In the genomic region with DNA sequence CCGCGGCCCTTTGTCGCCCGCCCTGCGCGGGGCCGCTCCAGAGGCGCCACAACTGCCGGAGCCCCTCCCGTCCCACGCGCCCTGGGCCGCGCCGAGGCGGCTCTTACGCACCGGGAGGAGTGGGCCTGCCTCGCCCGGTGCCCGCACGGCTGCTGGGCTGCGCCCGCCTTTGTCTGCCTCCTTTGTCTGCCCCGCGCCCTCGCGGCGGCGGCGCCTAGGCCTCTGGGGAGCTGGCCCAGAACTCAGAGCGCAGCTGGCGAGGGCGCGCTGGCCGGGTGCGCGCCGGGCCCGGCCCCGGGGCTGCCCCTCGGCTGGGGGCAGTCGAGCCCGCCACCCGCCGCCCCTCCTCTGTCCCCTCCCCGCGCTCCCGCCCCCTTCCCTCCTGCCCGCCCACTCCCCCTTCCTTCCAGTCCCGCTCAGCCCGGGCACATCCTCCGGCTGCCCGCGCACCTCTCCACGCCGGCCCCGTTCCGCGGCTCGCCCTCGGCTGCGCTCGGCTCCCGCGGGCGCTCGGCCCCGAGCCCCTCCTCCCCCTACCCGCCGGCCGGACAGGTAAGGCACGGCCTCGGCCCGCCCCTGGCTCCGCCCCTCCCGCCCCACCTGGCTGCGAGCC, we compare ENCODE assay signal across 8 cellular contexts. TPM values are rescaled to one million over a fixed set of nuclear protein-coding genes. Genes with fewer than 3 reads are reported as not detected.
DNase-seq lines count a peak whose midpoint lies in the region; ATAC-seq, FAIRE-seq and TF ChIP-seq lines count a peak whose summit lies in the region.

A gene with protein sequence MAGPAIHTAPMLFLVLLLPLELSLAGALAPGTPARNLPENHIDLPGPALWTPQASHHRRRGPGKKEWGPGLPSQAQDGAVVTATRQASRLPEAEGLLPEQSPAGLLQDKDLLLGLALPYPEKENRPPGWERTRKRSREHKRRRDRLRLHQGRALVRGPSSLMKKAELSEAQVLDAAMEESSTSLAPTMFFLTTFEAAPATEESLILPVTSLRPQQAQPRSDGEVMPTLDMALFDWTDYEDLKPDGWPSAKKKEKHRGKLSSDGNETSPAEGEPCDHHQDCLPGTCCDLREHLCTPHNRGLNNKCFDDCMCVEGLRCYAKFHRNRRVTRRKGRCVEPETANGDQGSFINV (plus strand): TSS at position 409 of the 613 bp plus-strand sequence. CDS start 14,549 bp downstream, outside the sequence.

- H3K4me1 ChIP-seq in H1 (replicated peaks in 1 of 4; ENCODE audit: control insufficient read depth in 3 of 4, insufficient read depth in 4 of 4, low read length in 3 of 4), result peaks cover 11 to 37% (median 27%) of the 10 kb centered on the region in 4 experiments

- peaks cover 15 to 72% of the 10 kb centered on the region in 2 experiments for H3K79me2 ChIP-seq in H1 (ENCODE audit: control insufficient read depth in 1 of 2, insufficient read depth in 2 of 2, low read length in 2 of 2)

- peak within 1 kb of the TSS; percentile 97 for H3K27ac ChIP-seq in H1 (ENCODE audit: low read depth, low read length)

- DNase-seq in DMS153 treated with DMSO at 0.1 percent for 48 hours (lab: John Stamatoyannopoulos, UW; ENCODE audit: unreplicated experiment), result peak; percentile 48
- DNase-seq in DMS153 (lab: John Stamatoyannopoulos, UW), result no peak
- DNase-seq in NCI-H748 treated with DMSO at 0.1 percent for 48 hours (lab: John Stamatoyannopoulos, UW), result peak; percentile 24
- peak in 1 of 2 experiments; percentile 84 for DNase-seq in H1 (ENCODE audit: low read depth in 1 of 2, low spot score in 2 of 2)
- peak; percentile 88 for DNase-seq in retina
- no peak for DNase-seq in HUDEP-2 (lab: John Stamatoyannopoulos, UW; ENCODE audit: unreplicated experiment in 76 of 76)
- no peak for DNase-seq in foreskin melanocyte

- no peak for TF ChIP-seq EP300 in H1 (IDR thresholded peaks at IDR 0.05; ENCODE audit: borderline replicate concordance in 1 of 2, low read depth in 2 of 2, low read length in 2 of 2)

- H3K18ac ChIP-seq in H1 (ENCODE audit: extremely low read depth, low read length), result peak within 1 kb of the TSS; percentile 99

- TF ChIP-seq RAD21 in H1 (IDR thresholded peaks at IDR 0.05 in 1 of 2, conservative IDR thresholded peaks at IDR 0.05 in 1 of 2; ENCODE audit: low read depth in 2 of 2, low read length in 2 of 2), result no peak

- H3K14ac ChIP-seq in H1 (ENCODE audit: insufficient read length), result peak within 1 kb of the TSS; percentile 70

- peak; percentile 72 to 87; a peak in 2 of 3 replicates for TF ChIP-seq POLR2A in H1 (IDR thresholded peaks at IDR 0.05; ENCODE audit: control extremely low read depth in 1 of 2, low read depth in 2 of 2, low read length in 2 of 2)

- H2AK5ac ChIP-seq in H1 (ENCODE audit: low read depth, low read length), result peak within 1 kb of the TSS; percentile 99

- H3K4me3 ChIP-seq in H1 (ENCODE audit: extremely low read depth in 1 of 4, insufficient read depth in 2 of 4, low read depth in 3 of 4, low read length in 4 of 4), result peak within 1 kb of the TSS; percentile 75 to 99 (median 82)

- peak within 1 kb of the TSS; percentile 80; the same call in 1 of the 2 replicates for H2BK20ac ChIP-seq in H1 (ENCODE audit: low read length)

- CTCF ChIA-PET in H1 (lab: Charles Lee; ENCODE audit: partially characterized antibody), result interaction anchor here (1.1 to 21.6 kb wide), 8 partner anchors 9 to 39 kb away, joined by 3 to 266 read pairs (median 6); a partner anchor contains a TSS

- peaks cover 0 to 2% (median 0%) of the 10 kb centered on the region in 4 experiments; a peak in 2 of 7 replicates for H3K27me3 ChIP-seq in H1 (replicated peaks in 1 of 4; ENCODE audit: control insufficient read depth in 3 of 4, extremely low read depth in 1 of 4, insufficient read depth in 3 of 4, low read length in 3 of 4)

- H3K9me3 ChIP-seq in H1 (ENCODE audit: insufficient read depth in 2 of 2, low read depth in 1 of 2, low read length in 1 of 2), result no peaks in the 10 kb centered on the region

- H4K20me1 ChIP-seq in H1 (replicated peaks in 1 of 2; ENCODE audit: control insufficient read depth in 1 of 2, insufficient read depth in 2 of 2, low read length in 2 of 2), result peaks cover 0 to 7% of the 10 kb centered on the region in 2 experiments

- H4K5ac ChIP-seq in H1 (ENCODE audit: insufficient read length, low read depth, low read length), result peak within 1 kb of the TSS; percentile 98

- H2BK15ac ChIP-seq in H1 (ENCODE audit: low read length), result peak within 1 kb of the TSS; percentile 99; the same call in 1 of the 2 replicates

- peak within 1 kb of the TSS; percentile 96 for H4K91ac ChIP-seq in H1 (replicated peaks; ENCODE audit: insufficient read length, low read length)

- H3K79me1 ChIP-seq in H1 (ENCODE audit: low read depth, low read length), result peaks cover 25% of the 10 kb centered on the region

- H2AFZ ChIP-seq in H1 (ENCODE audit: low read length), result no peak within 1 kb of the TSS

- ATAC-seq in GM19455 (IDR thresholded peaks at IDR 0.05; ENCODE audit: unreplicated experiment), result no peak

- peak within 1 kb of the TSS; percentile 94 for H2BK120ac ChIP-seq in H1 (replicated peaks; ENCODE audit: low read depth, low read length)

- H3K4ac ChIP-seq in H1 (replicated peaks; ENCODE audit: insufficient read length, low read depth, low read length), result peak within 1 kb of the TSS; percentile 98

- peaks cover 23% of the 10 kb centered on the region for H3K23me2 ChIP-seq in H1 (ENCODE audit: low read depth, low read length)

- peak within 1 kb of the TSS; percentile 100 for H2BK5ac ChIP-seq in H1 (ENCODE audit: low read depth, low read length)

- peaks cover 0 to 9% (median 0%) of the 10 kb centered on the region in 4 experiments; a peak in 1 of 8 replicates for H3K36me3 ChIP-seq in H1 (ENCODE audit: control insufficient read depth in 2 of 4, insufficient read depth in 4 of 4, low read length in 3 of 4)

- H3K9ac ChIP-seq in H1 (replicated peaks in 1 of 4; ENCODE audit: extremely low read depth in 1 of 4, low read depth in 3 of 4, low read length in 3 of 4), result peak within 1 kb of the TSS; percentile 89 to 99 (median 96)

- peak within 1 kb of the TSS; percentile 90 for H3K56ac ChIP-seq in H1 (replicated peaks; ENCODE audit: insufficient read length, low read depth, low read length)

- H3K4me2 ChIP-seq in H1 (ENCODE audit: insufficient read depth in 1 of 2, low read depth in 2 of 2, low read length in 2 of 2), result peak within 1 kb of the TSS; percentile 96 to 99

- TF ChIP-seq CTCF in H1 (IDR thresholded peaks at IDR 0.05; ENCODE audit: control extremely low read depth in 1 of 3, insufficient read depth in 1 of 3, low read depth in 1 of 3, low read length in 3 of 3), result no peak

- H2BK12ac ChIP-seq in H1 (ENCODE audit: low read depth, low read length), result peak within 1 kb of the TSS; percentile 100

- POLR2A ChIA-PET in H1 (lab: Charles Lee; ENCODE audit: partially characterized antibody), result interaction anchor here (0.8 to 32.0 kb wide), 15 partner anchors 8 to 219 kb away, joined by 3 to 1025 read pairs (median 7); a partner anchor contains a TSS

- H4K8ac ChIP-seq in H1 (ENCODE audit: extremely low read depth, insufficient read depth, low read length), result peak within 1 kb of the TSS; percentile 99

- FAIRE-seq in H1 (lab: Jason Lieb, UNC), result no peak

- WGBS in H1 (ENCODE audit: extremely low coverage in 1 of 2, insufficient coverage in 1 of 2, insufficient read length in 1 of 2, insufficient replicate concordance in 2 of 2, low coverage in 1 of 2, low lambda C conversion rate in 2 of 2, missing lambda C conversion rate in 1 of 2), 2 experiments, result 1% methylated on average over 25 of the region's 78 CpGs; no CpG with 5 or more reads in 1 of the 2 experiments

- H3K23ac ChIP-seq in H1 (ENCODE audit: insufficient read length), result no peak within 1 kb of the TSS

TF ChIP-seq in H1, 55 proteins besides CTCF, POLR2A, EP300 and RAD21 (continues in another document):
- TF ChIP-seq GTF2F1 (IDR thresholded peaks at IDR 0.05; ENCODE audit: borderline replicate concordance, low read depth, low read length) (no peak), TAF1 (IDR thresholded peaks at IDR 0.05; ENCODE audit: low read depth, low read length) (peak; percentile 85), SP1 (IDR thresholded peaks at IDR 0.05; ENCODE audit: low read depth, low read length) (no peak), TAF7 (optimal IDR thresholded peaks at IDR 0.05; ENCODE audit: borderline replicate concordance, low read depth, low read length) (peak; percentile 61), CTBP2 (IDR thresholded peaks at IDR 0.05; ENCODE audit: borderline replicate concordance, insufficient read depth, insufficient read length, low read length) (no peak), SAP30 (IDR thresholded peaks at IDR 0.05; ENCODE audit: insufficient read depth, insufficient replicate concordance, low read length) (no peak), SIX5 (IDR thresholded peaks at IDR 0.05; ENCODE audit: low read depth, low read length) (no peak), POLR2AphosphoS5 (IDR thresholded peaks at IDR 0.05; ENCODE audit: low read depth, low read length) (0 out of 2 replicates have a peak, but pooled peaks have one; percentile 16), PHF8 (conservative IDR thresholded peaks at IDR 0.05; ENCODE audit: low read depth, low read length) (peak; percentile 78), CREB1 (IDR thresholded peaks at IDR 0.05) (no peak), CBX5 (IDR thresholded peaks at IDR 0.05; ENCODE audit: low read depth, low read length) (no peak), CHD1 (IDR thresholded peaks at IDR 0.05; ENCODE audit: low read depth, low read length) (no peak; the same call in 1 of the 2 replicates), KDM4A (IDR thresholded peaks at IDR 0.05; ENCODE audit: low read depth, low read length, severe bottlenecking) (peak; percentile 26), SIN3A (conservative IDR thresholded peaks at IDR 0.05 in 1 of 2, IDR thresholded peaks at IDR 0.05 in 1 of 2; ENCODE audit: low read depth in 1 of 2, low read length in 2 of 2) (0 out of 4 replicates have a peak, but pooled peaks of 1 of the 2 experiments have one; percentile 16), BACH1 (IDR thresholded peaks at IDR 0.05; ENCODE audit: low read length) (no peak)
- TF ChIP-seq, protein P1, sequence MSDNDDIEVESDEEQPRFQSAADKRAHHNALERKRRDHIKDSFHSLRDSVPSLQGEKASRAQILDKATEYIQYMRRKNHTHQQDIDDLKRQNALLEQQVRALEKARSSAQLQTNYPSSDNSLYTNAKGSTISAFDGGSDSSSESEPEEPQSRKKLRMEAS (IDR thresholded peaks at IDR 0.05), result peak; percentile 31; the same call in 1 of the 2 replicates

RNA-seq across cellular contexts. Expression of the gene that starts here (rescaled TPM):
- 17.6 and 18.9 TPM in 2 replicates for total RNA-seq in H1 (2021; fragmentation: NEBNext Ultra II Directional; extraction: Animal tissue kit (Norgen Biotek cat#: 25700))
- polyA plus RNA-seq in H1 (2011; rRNA removed), result 4.6 and 4.8 TPM in 2 replicates
- polyA plus RNA-seq in H1 (2011; cell fraction: cytosol; rRNA removed), result 5.0 TPM
- 5.7 TPM for polyA plus RNA-seq in H1 (2011; cell fraction: nucleus; rRNA removed)
- polyA plus RNA-seq in H1 (2012, experiment 1 of 2), result 9.5 to 11.2 TPM (median 10.4 TPM) in 4 replicates
- 10.6 TPM for polyA plus RNA-seq in H1 (2012, experiment 2 of 2)
- 16.0 TPM for polyA plus RNA-seq in H1 (2013, experiment 1 of 2)
- polyA plus RNA-seq in H1 (2013, experiment 2 of 2), result 18.1 TPM
- 8.4 and 9.0 TPM in 2 replicates for polyA minus RNA-seq in H1 (2011; rRNA and poly(A)+ RNA removed)
- 6.7 TPM for polyA minus RNA-seq in H1 (2011; cell fraction: cytosol; rRNA and poly(A)+ RNA removed)
- 4.6 TPM for polyA minus RNA-seq in H1 (2011; cell fraction: nucleus; rRNA and poly(A)+ RNA removed)

Comparison
In these comparisons a context has a peak if more than half of its experiments do, and no peak if none do; other contexts are left out.
1. DNase-seq: peak in DMS153 treated with DMSO at 0.1 percent for 48 hours (single experiment), NCI-H748 treated with DMSO at 0.1 percent for 48 hours (single experiment) and retina (single experiment); none in DMS153 (single experiment), HUDEP-2 (0 of 76) and foreskin melanocyte (single experiment).